ENCODE assay signal across 15 cellular contexts in the genomic region with DNA sequence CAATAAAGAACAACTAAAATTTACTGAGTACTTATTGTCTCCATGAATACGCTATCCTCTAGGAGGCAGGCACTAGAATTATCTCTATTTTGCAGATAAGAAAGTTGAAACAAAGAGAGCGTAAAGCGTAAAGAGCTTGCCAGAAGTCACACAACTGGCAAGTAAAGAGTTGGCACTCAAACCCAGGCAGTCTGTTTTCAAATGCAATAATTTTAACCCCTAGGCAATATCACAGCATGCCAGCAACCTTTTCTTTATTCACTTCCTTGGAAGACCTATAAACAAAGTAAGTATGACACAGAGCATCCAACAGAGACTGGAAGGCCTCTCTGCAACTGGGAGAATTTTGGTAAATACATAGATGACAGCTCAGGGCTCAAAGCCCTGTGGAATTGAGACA. TPM values are rescaled to one million over a fixed set of nuclear protein-coding genes. Genes with fewer than 3 reads are reported as not detected.
DNase-seq lines count a peak whose midpoint lies in the region; ATAC-seq and TF ChIP-seq lines count a peak whose summit lies in the region.
"Had no signal": no experiment of that assay in that cellular context is flagged by ENCODE, and none has a peak within 500 bp of the region (broad histone marks: within the 10 kb centered on the region; RNA-seq: fewer than 3 reads in every experiment).

No MANE protein-coding gene starts in this region.

- no peaks in the 10 kb centered on the region for H3K36me3 ChIP-seq in adrenal gland (replicated peaks in 1 of 2)
- H3K36me3 ChIP-seq: BLaER1, HAP-1 had no signal

- H3K27me3 ChIP-seq in adrenal gland, result no peaks in the 10 kb centered on the region

- 71 to 82% (median 78%) methylated on average over 3 of the region's 3 CpGs for WGBS in adrenal gland, 4 donors

- TF ChIP-seq CTCF in LNCaP clone FGC (IDR thresholded peaks at IDR 0.05; ENCODE audit: control insufficient read depth, extremely low read depth, insufficient read depth) (no peak), adrenal gland (IDR thresholded peaks at IDR 0.05) (no peak)

- ATAC-seq in HG02623 (IDR thresholded peaks at IDR 0.05; ENCODE audit: unreplicated experiment), result no peak
- ATAC-seq: GM12878 had no signal

- H3K9me3 ChIP-seq in adrenal gland (replicated peaks in 1 of 3), result no peaks in the 10 kb centered on the region
- H3K9me3 ChIP-seq: BLaER1, HAP-1 had no signal

- H3K4me1 ChIP-seq in adrenal gland (replicated peaks in 1 of 2), result no peaks in the 10 kb centered on the region
- H3K4me1 ChIP-seq: HAP-1 had no signal

- DNase-seq in ELF-1 (ENCODE audit: low read depth, low spot score), result peak; percentile 4
- DNase-seq in LNCaP clone FGC (ENCODE audit: low read depth), result peak; percentile 53
- peak; percentile 12 for DNase-seq in amniotic epithelial cell (ENCODE audit: low read depth)
- no peak for DNase-seq in adrenal gland
- no peak for DNase-seq in NCI-H2107 treated with DMSO at 0.1 percent for 48 hours (lab: John Stamatoyannopoulos, UW; ENCODE audit: unreplicated experiment)
- DNase-seq: AML-193; CD8-positive, alpha-beta memory T cell; DMS53 had no signal

- no peak overlapping the region for H3K4me3 ChIP-seq in LNCaP clone FGC (ENCODE audit: low read depth, low read length)
- H3K4me3 ChIP-seq in adrenal gland, result no peak overlapping the region
- H3K4me3 ChIP-seq: BLaER1, GM12878, HAP-1 had no signal

- intact Hi-C loops in adrenal gland (cut with DNase I), result no loop called here

- no peak overlapping the region for H3K27ac ChIP-seq in adrenal gland
- H3K27ac ChIP-seq: BLaER1, HL-60 had no signal

- no peak for TF ChIP-seq POLR2A in adrenal gland (IDR thresholded peaks at IDR 0.05)

RNA-seq across cellular contexts. Expression of gene AMELX, which starts 23.2 kb away (rescaled TPM):
- not detected for total RNA-seq in adrenal gland
- not detected for polyA plus RNA-seq in adrenal gland
- total RNA-seq: CD8-positive, alpha-beta memory T cell; G401; GM12878; H1 had no signal
- polyA plus RNA-seq: CD8-positive, alpha-beta memory T cell; GM12878; H1 had no signal

Comparison
In these comparisons a context has a peak if more than half of its experiments do, and no peak if none do; other contexts are left out.
1. DNase-seq: peak in ELF-1 (single experiment), LNCaP clone FGC (single experiment) and amniotic epithelial cell (single experiment); none in adrenal gland (0 of 7) and NCI-H2107 treated with DMSO at 0.1 percent for 48 hours (single experiment).